In the genomic region with DNA sequence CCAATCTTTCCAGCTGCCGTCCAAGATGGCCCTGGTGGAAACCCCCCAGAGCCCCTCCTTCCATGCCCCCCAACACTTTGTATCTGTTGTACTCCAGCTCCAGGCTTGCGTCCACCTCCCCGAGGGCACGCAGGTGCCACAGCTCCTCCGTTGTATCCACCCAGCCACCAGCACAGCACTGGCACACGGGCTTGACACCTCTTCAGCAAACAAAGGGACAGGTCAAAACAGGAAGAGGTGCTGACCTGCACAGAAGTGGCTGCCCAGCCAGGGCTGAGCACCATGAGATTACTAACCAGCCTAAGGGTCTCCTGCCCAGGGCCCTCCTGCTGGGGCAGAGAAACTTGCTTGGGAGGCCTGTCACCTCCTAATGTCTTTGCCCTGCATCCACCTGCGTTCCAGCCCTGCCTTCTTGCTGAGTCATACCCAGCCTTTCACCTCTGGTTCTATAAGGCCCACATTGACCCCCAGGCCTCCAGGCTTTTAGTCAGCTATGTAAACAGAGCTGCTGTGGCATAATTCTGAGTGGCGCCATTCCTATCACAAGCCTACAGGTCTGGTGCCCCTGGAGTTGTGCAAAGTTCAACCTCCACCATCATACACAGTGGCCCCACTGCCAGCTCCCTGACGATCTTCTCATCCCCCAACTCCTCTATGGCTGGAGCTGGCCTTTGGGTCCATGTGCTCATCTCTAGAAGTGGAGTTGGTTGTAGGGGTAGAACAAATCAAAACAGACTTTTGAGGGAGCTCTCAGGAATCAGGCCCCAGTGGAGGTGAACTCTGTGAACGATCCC, we compare ENCODE assay signal across 1 cellular context.
TF ChIP-seq lines count a peak whose summit lies in the region.

No MANE protein-coding gene starts in this region.

TF ChIP-seq in HepG2, 621 proteins besides CTCF, POLR2A, EP300 and RAD21 (continued from another document and continues in another):
- TF ChIP-seq, protein P1, sequence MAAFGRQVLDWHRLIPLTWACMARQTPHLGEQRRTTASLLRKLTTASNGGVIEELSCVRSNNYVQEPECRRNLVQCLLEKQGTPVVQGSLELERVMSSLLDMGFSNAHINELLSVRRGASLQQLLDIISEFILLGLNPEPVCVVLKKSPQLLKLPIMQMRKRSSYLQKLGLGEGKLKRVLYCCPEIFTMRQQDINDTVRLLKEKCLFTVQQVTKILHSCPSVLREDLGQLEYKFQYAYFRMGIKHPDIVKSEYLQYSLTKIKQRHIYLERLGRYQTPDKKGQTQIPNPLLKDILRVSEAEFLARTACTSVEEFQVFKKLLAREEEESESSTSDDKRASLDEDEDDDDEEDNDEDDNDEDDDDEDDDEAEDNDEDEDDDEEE (CRISPR knock-in tag; IDR thresholded peaks at IDR 0.05): 0 out of 2 replicates have a peak, but pooled peaks have one; percentile 77
- TF ChIP-seq RXRA (CRISPR knock-in tag; IDR thresholded peaks at IDR 0.05): peak; percentile 97
- TF ChIP-seq ZFP36 (IDR thresholded peaks at IDR 0.05; ENCODE audit: borderline replicate concordance, low read depth, low read length, partially characterized antibody): no peak
- no peak for TF ChIP-seq ZNF441 (CRISPR knock-in tag; IDR thresholded peaks at IDR 0.05; ENCODE audit: borderline replicate concordance)
- no peak for TF ChIP-seq ZNF251 (CRISPR knock-in tag; IDR thresholded peaks at IDR 0.05)
- TF ChIP-seq MAF1 (CRISPR knock-in tag; IDR thresholded peaks at IDR 0.05; ENCODE audit: borderline replicate concordance): no peak
- peak; percentile 68 for TF ChIP-seq ZBTB33 (CRISPR knock-in tag; IDR thresholded peaks at IDR 0.05)
- TF ChIP-seq NFKB2 (CRISPR knock-in tag; IDR thresholded peaks at IDR 0.05; ENCODE audit: borderline replicate concordance): no peak
- TF ChIP-seq ZNF878 (CRISPR knock-in tag; IDR thresholded peaks at IDR 0.05): no peak
- no peak; the same call in 1 of the 2 replicates for TF ChIP-seq SAFB2 (CRISPR knock-in tag; IDR thresholded peaks at IDR 0.05; ENCODE audit: borderline replicate concordance, low read depth)
- TF ChIP-seq MED8 (CRISPR knock-in tag; IDR thresholded peaks at IDR 0.05; ENCODE audit: insufficient replicate concordance): peak; percentile 86
- no peak for TF ChIP-seq JARID2 (CRISPR knock-in tag; IDR thresholded peaks at IDR 0.05; ENCODE audit: insufficient replicate concordance)
- peak; percentile 81; the same call in 1 of the 2 replicates for TF ChIP-seq FOXJ3 (CRISPR knock-in tag; IDR thresholded peaks at IDR 0.05; ENCODE audit: borderline replicate concordance)
- TF ChIP-seq STAT5B (CRISPR knock-in tag; IDR thresholded peaks at IDR 0.05): peak; percentile 77; the same call in 1 of the 2 replicates
- no peak for TF ChIP-seq HIVEP1 (CRISPR knock-in tag; IDR thresholded peaks at IDR 0.05)
- no peak for TF ChIP-seq PRDM4 (CRISPR knock-in tag; IDR thresholded peaks at IDR 0.05; ENCODE audit: borderline replicate concordance)
- TF ChIP-seq ZNF724P (CRISPR knock-in tag; IDR thresholded peaks at IDR 0.05; ENCODE audit: borderline replicate concordance): no peak
- no peak for TF ChIP-seq ZNF431 (CRISPR knock-in tag; IDR thresholded peaks at IDR 0.05; ENCODE audit: borderline replicate concordance, low read depth)
- peak; percentile 89 for TF ChIP-seq CREM (IDR thresholded peaks at IDR 0.05)
- no peak for TF ChIP-seq CREM (CRISPR knock-in tag; IDR thresholded peaks at IDR 0.05)
- no peak for TF ChIP-seq ZNF256 (CRISPR knock-in tag; conservative IDR thresholded peaks at IDR 0.05)
- no peak for TF ChIP-seq GTF2F1 (IDR thresholded peaks at IDR 0.05; ENCODE audit: low read length)
- TF ChIP-seq ATF3 (CRISPR knock-in tag; IDR thresholded peaks at IDR 0.05): peak; percentile 94
- TF ChIP-seq, protein P2, sequence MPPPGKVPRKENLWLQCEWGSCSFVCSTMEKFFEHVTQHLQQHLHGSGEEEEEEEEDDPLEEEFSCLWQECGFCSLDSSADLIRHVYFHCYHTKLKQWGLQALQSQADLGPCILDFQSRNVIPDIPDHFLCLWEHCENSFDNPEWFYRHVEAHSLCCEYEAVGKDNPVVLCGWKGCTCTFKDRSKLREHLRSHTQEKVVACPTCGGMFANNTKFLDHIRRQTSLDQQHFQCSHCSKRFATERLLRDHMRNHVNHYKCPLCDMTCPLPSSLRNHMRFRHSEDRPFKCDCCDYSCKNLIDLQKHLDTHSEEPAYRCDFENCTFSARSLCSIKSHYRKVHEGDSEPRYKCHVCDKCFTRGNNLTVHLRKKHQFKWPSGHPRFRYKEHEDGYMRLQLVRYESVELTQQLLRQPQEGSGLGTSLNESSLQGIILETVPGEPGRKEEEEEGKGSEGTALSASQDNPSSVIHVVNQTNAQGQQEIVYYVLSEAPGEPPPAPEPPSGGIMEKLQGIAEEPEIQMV (CRISPR knock-in tag; IDR thresholded peaks at IDR 0.05; ENCODE audit: low read depth): peak; percentile 75
- peak; percentile 43 for TF ChIP-seq ZNF407 (CRISPR knock-in tag; IDR thresholded peaks at IDR 0.05; ENCODE audit: not compliant biosample characterization)
- TF ChIP-seq PRDM10 (CRISPR knock-in tag; IDR thresholded peaks at IDR 0.05; ENCODE audit: low read depth): peak; percentile 81; the same call in 1 of the 2 replicates
- TF ChIP-seq ZNF790 (CRISPR knock-in tag; IDR thresholded peaks at IDR 0.05; ENCODE audit: borderline replicate concordance): peak; percentile 70
- no peak; the same call in 1 of the 2 replicates for TF ChIP-seq SP5 (CRISPR knock-in tag; IDR thresholded peaks at IDR 0.05; ENCODE audit: borderline replicate concordance, low read depth)
